ENCODE assay signal across 9 cellular contexts in genomic region chr5:139658928-139659667, GRCh38. TPM values are rescaled to one million over a fixed set of nuclear protein-coding genes. Genes with fewer than 3 reads are reported as not detected.
A peak's percentile ranks its signal among the peaks of the same experiment; 100 is the strongest.
DNase-seq lines count a peak whose midpoint lies in the region; ATAC-seq, FAIRE-seq and TF ChIP-seq lines count a peak whose summit lies in the region.
"Had no signal": no experiment of that assay in that cellular context is flagged by ENCODE, and none has a peak within 500 bp of the region (broad histone marks: within the 10 kb centered on the region; RNA-seq: fewer than 3 reads in every experiment).

No MANE protein-coding gene starts in this region.

- H3K79me2 ChIP-seq in osteoblast (ENCODE audit: insufficient read depth, low read length) = peaks cover 85% of the 10 kb centered on the region

- no TSS peak for BruUV-seq in Panc1 (replicated peaks; lab: Mats Ljungman, UMichigan)

- FAIRE-seq in D721Med (lab: Jason Lieb, UNC) = no peak
- no peak for FAIRE-seq in small intestine (lab: Jason Lieb, UNC)

- no peak overlapping the region for H3K27ac Mint-ChIP-seq in T-helper 2 cell treated with Interferon-gamma antibody and Interleukin-4, amounts not matched to agents 5 μg/mL and 100 μg/mL, for 36 hours

- peaks cover 44% of the 10 kb centered on the region for H4K20me1 ChIP-seq in osteoblast (ENCODE audit: insufficient read depth, low read length)

- no peaks in the 10 kb centered on the region for H3K9me3 ChIP-seq in Panc1 (ENCODE audit: control insufficient read depth, insufficient read depth, low read depth, low read length)
- no peaks in the 10 kb centered on the region for H3K9me3 ChIP-seq in esophagus squamous epithelium
- no peaks in the 10 kb centered on the region for H3K9me3 ChIP-seq in osteoblast (ENCODE audit: low read depth, low read length)
- no peaks in the 10 kb centered on the region for H3K9me3 ChIP-seq in small intestine (ENCODE audit: control insufficient read depth, low read depth)

- TF ChIP-seq CTCF in Panc1 (IDR thresholded peaks at IDR 0.05) (no peak), esophagus squamous epithelium (IDR thresholded peaks at IDR 0.05) (no peak), osteoblast (IDR thresholded peaks at IDR 0.05; ENCODE audit: extremely low read depth, low read depth, low read length) (no peak), D721Med (IDR thresholded peaks at IDR 0.05; ENCODE audit: insufficient read depth, missing control alignments) (no peak)

- 33 to 61% methylated on average over 2 of the region's 15 CpGs for WGBS in esophagus squamous epithelium, 2 donors
- 43 to 64% (median 53%) methylated on average over 15 of the region's 15 CpGs for WGBS in small intestine, 3 donors

- H2AFZ ChIP-seq in osteoblast (ENCODE audit: low read length) = no peak overlapping the region

- intact Hi-C loops in Panc1 (cut with micrococcal nuclease; ENCODE audit: unreplicated experiment) = no loop called here
- intact Hi-C loops in esophagus squamous epithelium (cut with DNase I) = no loop called here

- peak; percentile 58 for ATAC-seq in Panc1

- in situ Hi-C loops in Panc1 (cut with HindIII; ENCODE audit: low pct_unique_long_range_greater_than_20kb, low sequenced_read_pairs) = no loop called here

- H3K9me3 Mint-ChIP-seq in T-helper 2 cell treated with Interferon-gamma antibody and Interleukin-4, amounts not matched to agents 5 μg/mL and 100 μg/mL, for 36 hours = no peaks in the 10 kb centered on the region

- H3K36me3 ChIP-seq in Panc1 (ENCODE audit: control insufficient read depth, insufficient read depth, low read length) (no peaks in the 10 kb centered on the region), esophagus squamous epithelium (no peaks in the 10 kb centered on the region), osteoblast (ENCODE audit: insufficient read depth, low read length) (peaks cover 14% of the 10 kb centered on the region), small intestine (ENCODE audit: control insufficient read depth in 2 of 2, insufficient read depth in 2 of 2, low read length in 2 of 2) (no peaks in the 10 kb centered on the region)

- no peak overlapping the region for H3K4me3 Mint-ChIP-seq in T-helper 2 cell treated with Interferon-gamma antibody and Interleukin-4, amounts not matched to agents 5 μg/mL and 100 μg/mL, for 36 hours

- H3K27me3 Mint-ChIP-seq in T-helper 2 cell treated with Interferon-gamma antibody and Interleukin-4, amounts not matched to agents 5 μg/mL and 100 μg/mL, for 36 hours (ENCODE audit: low read depth) = peaks cover 4% of the 10 kb centered on the region

- TF ChIP-seq POLR2A in esophagus squamous epithelium (IDR thresholded peaks at IDR 0.05) = no peak

- H3K4me1 ChIP-seq in Panc1 (ENCODE audit: control insufficient read depth, insufficient read depth, low read length) = peaks cover 92% of the 10 kb centered on the region
- H3K4me1 ChIP-seq in esophagus squamous epithelium = peaks cover 71 to 100% (median 76%) of the 10 kb centered on the region in 3 donors
- peaks cover 92% of the 10 kb centered on the region for H3K4me1 ChIP-seq in osteoblast (ENCODE audit: insufficient read depth, low read length)
- H3K4me1 ChIP-seq in small intestine (ENCODE audit: control insufficient read depth in 2 of 2, insufficient read depth in 1 of 2, low read depth in 1 of 2, low read length in 1 of 2) = peaks cover 0 to 13% of the 10 kb centered on the region in 2 donors

- no peaks in the 10 kb centered on the region for H3K27me3 ChIP-seq in Panc1 (ENCODE audit: control insufficient read depth, insufficient read depth, low read length)
- H3K27me3 ChIP-seq in esophagus squamous epithelium = no peaks in the 10 kb centered on the region
- H3K27me3 ChIP-seq in osteoblast (ENCODE audit: insufficient read depth, low read length) = no peaks in the 10 kb centered on the region
- no peaks in the 10 kb centered on the region for H3K27me3 ChIP-seq in small intestine (ENCODE audit: control insufficient read depth in 2 of 2, insufficient read depth in 2 of 2, low read length in 2 of 2)

- no peaks in the 10 kb centered on the region for H3K4me1 Mint-ChIP-seq in T-helper 2 cell treated with Interferon-gamma antibody and Interleukin-4, amounts not matched to agents 5 μg/mL and 100 μg/mL, for 36 hours (ENCODE audit: low read depth)

- CTCF ChIA-PET in Panc1 (lab: Charles Lee) = interaction anchor here (3.2 kb wide), 1 partner anchor 12 kb away, joined by 10 read pairs; no protein-coding TSS in a partner anchor

- peak overlapping the region; percentile 82 for H3K27ac ChIP-seq in Panc1 (ENCODE audit: low read length)
- peak overlapping the region; percentile 85 to 95 (median 94) for H3K27ac ChIP-seq in esophagus squamous epithelium
- peak overlapping the region; percentile 95 for H3K27ac ChIP-seq in osteoblast (ENCODE audit: low read depth, low read length)
- peak overlapping the region in 1 of 2 donors; percentile 85 for H3K27ac ChIP-seq in small intestine (ENCODE audit: low read depth in 1 of 2, low read length in 1 of 2)
- H3K27ac ChIP-seq: KMS-11 had no signal

- peak overlapping the region; percentile 78 for H3K4me2 ChIP-seq in osteoblast (ENCODE audit: insufficient read depth, low read length)
- H3K4me2 ChIP-seq: KMS-11 had no signal

- POLR2A ChIA-PET in Panc1 (lab: Charles Lee) = interaction anchor here (1.0 to 1.6 kb wide), 2 partner anchors 9 to 11 kb away, joined by 5 to 6 read pairs; partner anchors contain the start of gene CXXC5

- DNase-seq in Panc1 (ENCODE audit: low read depth, low spot score) = no peak
- no peak for DNase-seq in esophagus squamous epithelium (lab: John Stamatoyannopoulos, UW)
- peak; percentile 96 for DNase-seq in osteoblast (ENCODE audit: insufficient read length, low spot score, missing footprints)
- DNase-seq in D721Med (ENCODE audit: insufficient read length, low spot score) = no peak
- no peak for DNase-seq in NCI-H1092 (lab: John Stamatoyannopoulos, UW)
- DNase-seq in small intestine = no peak
- DNase-seq in T-helper 2 cell treated with Interferon-gamma antibody and Interleukin-4, amounts not matched to agents 5 μg/mL and 100 μg/mL, for 36 hours (ENCODE audit: low spot score) = no peak

- H3K4me3 ChIP-seq in GM08714 (ENCODE audit: low read length) (peak overlapping the region; percentile 17; the same call in 1 of the 2 replicates), Panc1 (ENCODE audit: low read depth in 2 of 2, low read length in 2 of 2) (peak overlapping the region; percentile 33 to 38), esophagus squamous epithelium (peak overlapping the region in 3 of 4 donors; percentile 25 to 48 (median 26)), osteoblast (ENCODE audit: insufficient read depth, low read length) (peak overlapping the region; percentile 52), small intestine (ENCODE audit: low read depth in 1 of 2, low read length in 2 of 2) (no peak overlapping the region)

- no peaks in the 10 kb centered on the region for H3K36me3 Mint-ChIP-seq in T-helper 2 cell treated with Interferon-gamma antibody and Interleukin-4, amounts not matched to agents 5 μg/mL and 100 μg/mL, for 36 hours (ENCODE audit: low read depth)

RNA-seq across cellular contexts. Expression of gene CXXC5, which starts 10.9 kb away (rescaled TPM):
- total RNA-seq in Panc1 (2021; ENCODE audit: unreplicated experiment) (85.0 TPM), esophagus squamous epithelium (10 to 100 TPM; 13.9 to 40.4 (median 22.9) TPM), osteoblast (186 and 210 TPM in 2 replicates)
- polyA plus RNA-seq in Panc1 (2012; ENCODE audit: insufficient read length) = 151 TPM
- 10 to 100 TPM in 2 of 3 donors, 1 to 10 TPM in 1; 3.8 to 21.9 (median 14.6) TPM for polyA plus RNA-seq in small intestine

Comparison
In these comparisons a context has a peak if more than half of its experiments do, and no peak if none do; other contexts are left out.
1. H3K4me3 ChIP-seq: peak in GM08714 (single experiment), Panc1 (2 of 2), esophagus squamous epithelium (3 of 4) and osteoblast (single experiment); none in small intestine (0 of 2).